In the genomic region with DNA sequence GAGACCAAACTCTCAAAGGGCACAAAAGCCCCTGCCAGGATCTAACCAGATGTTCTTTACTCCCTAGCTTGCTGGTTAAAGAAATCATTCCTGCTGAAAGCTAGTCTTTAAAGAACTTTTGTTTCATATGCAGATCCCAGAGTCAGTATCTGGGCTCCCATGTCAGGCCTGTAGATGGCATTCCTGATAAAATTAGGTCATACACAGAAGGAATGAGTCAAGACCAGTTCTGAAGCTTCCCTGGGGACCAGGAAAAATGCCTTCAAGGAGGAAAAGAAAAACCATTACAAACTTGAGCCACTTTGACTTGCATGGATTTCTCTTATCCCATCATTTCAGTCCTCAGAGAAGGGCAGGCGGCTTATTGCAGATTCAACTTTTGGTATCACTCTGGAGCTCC, we compare ENCODE assay signal across 21 cellular contexts. TPM values are rescaled to one million over a fixed set of nuclear protein-coding genes. Genes with fewer than 3 reads are reported as not detected.
A peak's percentile ranks its signal among the peaks of the same experiment; 100 is the strongest.
DNase-seq lines count a peak whose midpoint lies in the region; TF ChIP-seq lines count a peak whose summit lies in the region.
"Had no signal": no experiment of that assay in that cellular context is flagged by ENCODE, and none has a peak within 500 bp of the region (broad histone marks: within the 10 kb centered on the region; RNA-seq: fewer than 3 reads in every experiment).

No MANE protein-coding gene starts in this region.

- no peaks in the 10 kb centered on the region for H3K9me3 ChIP-seq in thyroid gland
- no peaks in the 10 kb centered on the region for H3K9me3 ChIP-seq in sigmoid colon
- no peaks in the 10 kb centered on the region for H3K9me3 ChIP-seq in PC-9 (ENCODE audit: insufficient read depth, low read depth)
- H3K9me3 ChIP-seq: Caco-2, upper lobe of left lung had no signal

- no peak overlapping the region for H2AFZ ChIP-seq in PC-9

- H3K4me1 ChIP-seq in thyroid gland (peaks cover 12 to 17% of the 10 kb centered on the region in 2 donors), sigmoid colon (peaks cover 0 to 15% (median 14%) of the 10 kb centered on the region in 4 donors), PC-9 (replicated peaks; ENCODE audit: insufficient read depth) (no peaks in the 10 kb centered on the region)
- H3K4me1 ChIP-seq: Caco-2 had no signal

- 88 to 94% methylated on average over 1 of the region's 1 CpG for WGBS in thyroid gland, 2 donors
- WGBS in sigmoid colon, 2 donors: 97% methylated on average over 1 of the region's 1 CpG

- H3K79me2 ChIP-seq in PC-9 (ENCODE audit: low read depth): no peaks in the 10 kb centered on the region

- DNase-seq in AG08395 (ENCODE audit: low spot score): peak; percentile 75
- DNase-seq in H7: peak; percentile 52
- peak; percentile 11 for DNase-seq in T1000 (lab: John Stamatoyannopoulos, UW)
- DNase-seq in iPS-NIHi7 (ENCODE audit: extremely low spot score): peak; percentile 32
- DNase-seq in thyroid gland: no peak
- no peak for DNase-seq in sigmoid colon
- DNase-seq in PC-9: no peak
- DNase-seq in NCI-H187 treated with DMSO at 0.1 percent for 48 hours (lab: John Stamatoyannopoulos, UW): no peak
- DNase-seq: activated CD8-positive, alpha-beta T cell treated with anti-CD3 and anti-CD28 coated beads, Interleukin-2, amount 10 ng/mL, durations not matched to agents 7 days and 5 days; activated naive CD8-positive, alpha-beta T cell treated with anti-CD3 and anti-CD28 coated beads, Interleukin-2, amount 50 U/mL, for 24 hours; Caco-2; caudate nucleus; foreskin melanocyte; naive B cell; NCI-H2029 treated with DMSO at 0.1 percent for 48 hours; NCI-H526 treated with DMSO at 0.1 percent for 48 hours; T-helper 1 cell; upper lobe of left lung had no signal

- TF ChIP-seq CTCF in thyroid gland (IDR thresholded peaks at IDR 0.05): no peak
- no peak for TF ChIP-seq CTCF in sigmoid colon (IDR thresholded peaks at IDR 0.05)
- no peak for TF ChIP-seq CTCF in PC-9 (conservative IDR thresholded peaks at IDR 0.05)

- no peak overlapping the region for H3K4me3 ChIP-seq in H7 (ENCODE audit: insufficient read depth, low read depth, low read length)
- H3K4me3 ChIP-seq in thyroid gland (replicated peaks in 1 of 3): no peak overlapping the region
- H3K4me3 ChIP-seq in sigmoid colon: no peak overlapping the region
- no peak overlapping the region for H3K4me3 ChIP-seq in PC-9
- H3K4me3 ChIP-seq: upper lobe of left lung had no signal

- H3K4me2 ChIP-seq in PC-9: no peak overlapping the region

- BruUV-seq in PC-9 (replicated peaks; lab: Mats Ljungman, UMichigan): no TSS peak

- H3K36me3 ChIP-seq in H7 (replicated peaks; ENCODE audit: control insufficient read depth, insufficient read depth, low read length): no peaks in the 10 kb centered on the region
- H3K36me3 ChIP-seq in thyroid gland: no peaks in the 10 kb centered on the region
- H3K36me3 ChIP-seq in sigmoid colon: no peaks in the 10 kb centered on the region
- H3K36me3 ChIP-seq in PC-9 (ENCODE audit: low read depth): no peaks in the 10 kb centered on the region
- H3K36me3 ChIP-seq: upper lobe of left lung had no signal

- no peaks in the 10 kb centered on the region for H4K20me1 ChIP-seq in PC-9 (ENCODE audit: insufficient read depth)

- CTCF ChIA-PET in PC-9 (lab: Charles Lee): interaction anchor here (0.7 kb wide), 1 partner anchor 200 kb away, joined by 12 read pairs; no protein-coding TSS in a partner anchor

- H3K27ac ChIP-seq in thyroid gland (no peak overlapping the region), sigmoid colon (no peak overlapping the region), PC-9 (no peak overlapping the region)
- H3K27ac ChIP-seq: upper lobe of left lung had no signal

- H3K27me3 ChIP-seq in H7 (ENCODE audit: control insufficient read depth, insufficient read depth, low read length) (peaks cover 50% of the 10 kb centered on the region), thyroid gland (peaks cover 22% of the 10 kb centered on the region), sigmoid colon (peaks cover 35 to 61% (median 39%) of the 10 kb centered on the region in 3 donors), PC-9 (ENCODE audit: insufficient read depth, low read depth) (peaks cover 27% of the 10 kb centered on the region)

- POLR2A ChIA-PET in PC-9 (lab: Charles Lee; ENCODE audit: unreplicated experiment): no interaction called here

- TF ChIP-seq EP300 in sigmoid colon (IDR thresholded peaks at IDR 0.05): no peak

- no peaks in the 10 kb centered on the region for H3F3A ChIP-seq in PC-9 (ENCODE audit: insufficient read depth, low read depth)

- intact Hi-C loops in thyroid gland (cut with DNase I) (no loop called here), sigmoid colon (cut with DNase I) (no loop called here), PC-9 (cut with micrococcal nuclease; ENCODE audit: unreplicated experiment) (no loop called here)

- TF ChIP-seq POLR2A in thyroid gland (IDR thresholded peaks at IDR 0.05): no peak
- no peak for TF ChIP-seq POLR2A in sigmoid colon (IDR thresholded peaks at IDR 0.05)

- no peaks in the 10 kb centered on the region for H3K9me2 ChIP-seq in PC-9 (ENCODE audit: insufficient read depth)

RNA-seq across cellular contexts. Expression of a gene that starts 5.9 kb away (rescaled TPM):
- total RNA-seq in H7 (2014; rRNA removed; shearing (Covaris generic)): 0.59 and 1.8 TPM in 2 replicates
- total RNA-seq in thyroid gland: not detected
- not detected for total RNA-seq in sigmoid colon
- not detected for polyA plus RNA-seq in sigmoid colon
- total RNA-seq in PC-9 (2021): not detected in 2 replicates
- total RNA-seq: activated CD8-positive, alpha-beta T cell treated with anti-CD3 and anti-CD28 coated beads, Interleukin-2, amount 10 ng/mL, durations not matched to agents 7 days and 5 days; Caco-2; HepG2; lower leg skin; posterior vena cava; upper lobe of left lung had no signal
- polyA plus RNA-seq: HepG2 had no signal

Comparison
In these comparisons a context has a peak if more than half of its experiments do, and no peak if none do; other contexts are left out.
1. DNase-seq: peak in AG08395 (single experiment), H7 (single experiment), T1000 (single experiment) and iPS-NIHi7 (single experiment); none in thyroid gland (0 of 2), sigmoid colon (single experiment), PC-9 (0 of 2) and NCI-H187 treated with DMSO at 0.1 percent for 48 hours (single experiment).